15 cellular contexts compared by ENCODE assay signal in genomic region chr20:58141496-58141895, GRCh38.
"Had no signal": no experiment of that assay in that cellular context is flagged by ENCODE, and none has a peak within 500 bp of the region (broad histone marks: within the 10 kb centered on the region; RNA-seq: fewer than 3 reads in every experiment).

No MANE protein-coding gene starts in this region.

- DNase-seq: activated B cell treated with CpG ODN at 0.5 μM for 24 hours; activated gamma-delta T cell treated with Interleukin-2 at 50 U/mL for 16 hours; activated naive CD8-positive, alpha-beta T cell treated with anti-CD3 and anti-CD28 coated beads, Interleukin-2, amount 10 ng/mL, durations not matched to agents 7 days and 5 days; activated T-cell treated with anti-CD3 and anti-CD28 coated beads, Interleukin-2, amount 50 U/mL, for 1 hour; spleen; stimulated activated CD4-positive, alpha-beta T cell treated with anti-CD3 and anti-CD28 coated beads, Interleukin-1b, Interleukin-23, amount 100 ng/mL, for 48 hours; stimulated activated naive B cell treated with anti-CD40 and anti-IgM and Interleukin-4, amounts not matched to agents 10 μg/mL and 1 μg/mL and 100 μg/mL, for 72 hours had no signal

- H3K27me3 ChIP-seq: ascending aorta, neural progenitor cell, right lobe of liver, upper lobe of left lung had no signal

- H3K36me3 Mint-ChIP-seq: activated naive CD8-positive, alpha-beta T cell treated with anti-CD3 and anti-CD28 coated beads, Interleukin-2, amount 10 ng/mL, durations not matched to agents 7 days and 5 days; neural progenitor cell; stimulated activated naive B cell treated with anti-CD40 and anti-IgM and Interleukin-4, amounts not matched to agents 10 μg/mL and 1 μg/mL and 100 μg/mL, for 72 hours had no signal

- H2AFZ ChIP-seq: neural progenitor cell had no signal

- H3K27ac ChIP-seq: esophagus muscularis mucosa, neural progenitor cell, right lobe of liver, spleen, upper lobe of left lung had no signal

- FAIRE-seq: bronchial epithelial cell, islet of Langerhans had no signal

- H3K4me1 ChIP-seq: right lobe of liver, spleen, upper lobe of left lung had no signal

- H3K4me1 Mint-ChIP-seq: activated B cell treated with CpG ODN at 0.5 μM for 24 hours; activated naive CD8-positive, alpha-beta T cell treated with anti-CD3 and anti-CD28 coated beads, Interleukin-2, amount 10 ng/mL, durations not matched to agents 7 days and 5 days; neural progenitor cell; stimulated activated naive B cell treated with anti-CD40 and anti-IgM and Interleukin-4, amounts not matched to agents 10 μg/mL and 1 μg/mL and 100 μg/mL, for 72 hours had no signal

- H3K9ac ChIP-seq: neural progenitor cell had no signal

- H3K4me2 ChIP-seq: neural progenitor cell had no signal

- ATAC-seq: right lobe of liver; stimulated activated naive B cell treated with anti-CD40 and anti-IgM and Interleukin-4, amounts not matched to agents 10 μg/mL and 1 μg/mL and 100 μg/mL, for 72 hours had no signal

- H3K9me3 Mint-ChIP-seq: activated naive CD8-positive, alpha-beta T cell treated with anti-CD3 and anti-CD28 coated beads, Interleukin-2, amount 10 ng/mL, durations not matched to agents 7 days and 5 days; stimulated activated naive B cell treated with anti-CD40 and anti-IgM and Interleukin-4, amounts not matched to agents 10 μg/mL and 1 μg/mL and 100 μg/mL, for 72 hours; T-helper 1 cell treated with Interleukin-12 subunit alpha and Interleukin-12 subunit beta and Interleukin-4 antibody, amounts not matched to agents 30 μg/mL and 1 μg/mL, for 36 hours had no signal

- H3K9me3 ChIP-seq: ascending aorta, esophagus muscularis mucosa, right lobe of liver, spleen, upper lobe of left lung had no signal

- H3K4me3 ChIP-seq: ascending aorta, esophagus muscularis mucosa, neural progenitor cell, right lobe of liver, spleen, upper lobe of left lung had no signal

- H3K27ac Mint-ChIP-seq: activated B cell treated with CpG ODN at 0.5 μM for 24 hours; activated naive CD8-positive, alpha-beta T cell treated with anti-CD3 and anti-CD28 coated beads, Interleukin-2, amount 10 ng/mL, durations not matched to agents 7 days and 5 days; neural progenitor cell; stimulated activated naive B cell treated with anti-CD40 and anti-IgM and Interleukin-4, amounts not matched to agents 10 μg/mL and 1 μg/mL and 100 μg/mL, for 72 hours; T-helper 1 cell treated with Interleukin-12 subunit alpha and Interleukin-12 subunit beta and Interleukin-4 antibody, amounts not matched to agents 30 μg/mL and 1 μg/mL, for 36 hours had no signal

- H3K36me3 ChIP-seq: ascending aorta, esophagus muscularis mucosa, neural progenitor cell, right lobe of liver, spleen, upper lobe of left lung had no signal

- H3K4me3 Mint-ChIP-seq: activated B cell treated with CpG ODN at 0.5 μM for 24 hours; activated naive CD8-positive, alpha-beta T cell treated with anti-CD3 and anti-CD28 coated beads, Interleukin-2, amount 10 ng/mL, durations not matched to agents 7 days and 5 days; neural progenitor cell; stimulated activated naive B cell treated with anti-CD40 and anti-IgM and Interleukin-4, amounts not matched to agents 10 μg/mL and 1 μg/mL and 100 μg/mL, for 72 hours; T-helper 1 cell treated with Interleukin-12 subunit alpha and Interleukin-12 subunit beta and Interleukin-4 antibody, amounts not matched to agents 30 μg/mL and 1 μg/mL, for 36 hours had no signal
